3 cellular contexts compared by ENCODE assay signal in the genomic region with DNA sequence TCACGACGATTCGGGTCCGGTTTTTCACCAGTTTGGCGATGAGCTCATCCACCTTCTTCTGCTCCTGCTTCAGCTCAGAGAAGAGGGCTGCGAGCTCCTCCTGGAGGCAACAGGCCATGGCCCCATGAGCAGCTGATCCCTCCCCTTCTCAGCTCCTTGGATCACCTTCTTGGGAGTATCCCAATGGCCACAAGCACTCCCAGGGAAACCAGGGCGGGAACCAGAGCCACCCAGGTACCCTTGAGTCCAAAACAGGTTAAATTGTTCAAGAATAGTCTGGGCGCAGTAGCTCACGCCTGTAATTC. TPM values are rescaled to one million over a fixed set of nuclear protein-coding genes. Genes with fewer than 3 reads are reported as not detected.
"Had no signal": no experiment of that assay in that cellular context is flagged by ENCODE, and none has a peak within 500 bp of the region (broad histone marks: within the 10 kb centered on the region; RNA-seq: fewer than 3 reads in every experiment).

No MANE protein-coding gene starts in this region.

RNA-seq across cellular contexts. Expression of a gene that starts 8.0 kb away (rescaled TPM):
- total RNA-seq: LHCN-M2, RPMI7951, SJSA1 had no signal
